ENCODE assay signal across 14 cellular contexts in genomic region chr10:14698487-14699170, GRCh38.
DNase-seq lines count a peak whose midpoint lies in the region; ATAC-seq, FAIRE-seq and TF ChIP-seq lines count a peak whose summit lies in the region.
"Had no signal": no experiment of that assay in that cellular context is flagged by ENCODE, and none has a peak within 500 bp of the region (broad histone marks: within the 10 kb centered on the region; RNA-seq: fewer than 3 reads in every experiment).

No MANE protein-coding gene starts in this region.

- in situ Hi-C loops in K562 (cut with MboI) = no loop called here

- TF ChIP-seq CTCF in K562 (IDR thresholded peaks at IDR 0.05 in 2 of 3, conservative IDR thresholded peaks at IDR 0.05 in 1 of 3; ENCODE audit: insufficient read depth in 2 of 3, low read depth in 1 of 3, low read length in 3 of 3) = no peak
- TF ChIP-seq CTCF in endothelial cell (IDR thresholded peaks at IDR 0.05; ENCODE audit: unreplicated experiment) = no peak

- no peak for TF ChIP-seq POLR2A in K562 (conservative IDR thresholded peaks at IDR 0.05)

- H3K4me1 Mint-ChIP-seq in endothelial cell (ENCODE audit: unreplicated experiment) = peaks cover 23% of the 10 kb centered on the region
- H3K4me1 Mint-ChIP-seq: neural progenitor cell had no signal

- CTCF ChIA-PET in K562 (lab: Yijun Ruan, JAX; ENCODE audit: low intra/inter-chr PET ratio) = no interaction called here

- H3K9me3 Mint-ChIP-seq in endothelial cell (ENCODE audit: unreplicated experiment) = no peaks in the 10 kb centered on the region

- no peak overlapping the region for H3K4ac ChIP-seq in mesenchymal stem cell (ENCODE audit: low read depth in 1 of 2, low read length in 2 of 2)

- TF ChIP-seq RAD21 in K562 (CRISPR knock-in tag; conservative IDR thresholded peaks at IDR 0.05 in 1 of 2, IDR thresholded peaks at IDR 0.05 in 1 of 2) = no peak

- no peak for FAIRE-seq in HTR-8/SVneo (lab: Jason Lieb, UNC)
- no peak for FAIRE-seq in K562 (lab: Jason Lieb, UNC)

- H3K9ac ChIP-seq in K562 (ENCODE audit: insufficient read depth in 1 of 2, low read depth in 2 of 2, low read length in 2 of 2) = no peak overlapping the region
- H3K9ac ChIP-seq in mesenchymal stem cell (ENCODE audit: low read length) = peak overlapping the region; percentile 36
- H3K9ac ChIP-seq: neural progenitor cell had no signal

- H2AFZ ChIP-seq in K562 (ENCODE audit: low read depth, low read length) (no peak overlapping the region), mesenchymal stem cell (ENCODE audit: low read depth, low read length) (no peak overlapping the region)
- H2AFZ ChIP-seq: neural progenitor cell had no signal

- H3K4me1 ChIP-seq in K562 (replicated peaks in 1 of 2; ENCODE audit: control insufficient read depth in 2 of 2, insufficient read depth in 2 of 2, low read length in 2 of 2) (no peaks in the 10 kb centered on the region), mesenchymal stem cell (ENCODE audit: control insufficient read depth, insufficient read depth, low read depth, low read length) (no peaks in the 10 kb centered on the region)
- H3K4me1 ChIP-seq: left lung, neural progenitor cell, Peyer's patch had no signal

- H3K9me1 ChIP-seq in K562 (ENCODE audit: control insufficient read depth, insufficient read depth, low read length) = no peaks in the 10 kb centered on the region

- no peak overlapping the region for H3K4me2 ChIP-seq in K562 (ENCODE audit: insufficient read depth, low read length)
- no peak overlapping the region for H3K4me2 ChIP-seq in mesenchymal stem cell (ENCODE audit: low read length, poor library complexity, severe bottlenecking)
- H3K4me2 ChIP-seq: neural progenitor cell had no signal

- H3K79me1 ChIP-seq in mesenchymal stem cell (replicated peaks; ENCODE audit: low read length, poor library complexity, severe bottlenecking) = no peaks in the 10 kb centered on the region

- TF ChIP-seq EP300 in K562 (IDR thresholded peaks at IDR 0.05; ENCODE audit: low read length) = no peak

- ATAC-seq in K562 (no peak), HG03378 (IDR thresholded peaks at IDR 0.05; ENCODE audit: unreplicated experiment) (no peak)
- ATAC-seq: activated naive CD4-positive, alpha-beta T cell treated with anti-CD3 and anti-CD28 coated beads, Interleukin-2, amount 50 U/mL, for 72 hours; left lung had no signal

- no peak overlapping the region for H3K27ac ChIP-seq in K562 (ENCODE audit: extremely low read depth, low read depth, low read length)
- no peak overlapping the region for H3K27ac ChIP-seq in mesenchymal stem cell (ENCODE audit: low read length, poor library complexity, severe bottlenecking)
- H3K27ac ChIP-seq: left lung, neural progenitor cell, Peyer's patch had no signal

- H3K27me3 ChIP-seq in K562 (ENCODE audit: control insufficient read depth in 2 of 2, insufficient read depth in 2 of 2, low read length in 2 of 2) = peaks cover 6 to 19% of the 10 kb centered on the region in 2 experiments; a peak in 4 of 5 replicates
- H3K27me3 ChIP-seq in mesenchymal stem cell (ENCODE audit: control insufficient read depth in 1 of 2, insufficient read depth in 1 of 2, low read length in 2 of 2) = no peaks in the 10 kb centered on the region
- H3K27me3 ChIP-seq: left lung, neural progenitor cell, Peyer's patch had no signal

- BruUV-seq in K562 (replicated peaks; lab: Mats Ljungman, UMichigan) = no TSS peak

- H3K27me3 Mint-ChIP-seq in endothelial cell (ENCODE audit: unreplicated experiment) = peaks cover 5% of the 10 kb centered on the region

- no peak overlapping the region for H4K8ac ChIP-seq in mesenchymal stem cell (ENCODE audit: low read length)

- H3K9me3 ChIP-seq in K562 (replicated peaks; ENCODE audit: control insufficient read depth, insufficient read depth, low read depth, low read length) = no peaks in the 10 kb centered on the region
- no peaks in the 10 kb centered on the region for H3K9me3 ChIP-seq in mesenchymal stem cell (ENCODE audit: control insufficient read depth, low read length)
- H3K9me3 ChIP-seq: left lung, Peyer's patch had no signal

- no peak overlapping the region for H2AK5ac ChIP-seq in mesenchymal stem cell (ENCODE audit: low read length, severe bottlenecking)

- H2BK12ac ChIP-seq in mesenchymal stem cell (ENCODE audit: low read length in 2 of 2) = no peak overlapping the region

- H3K36me3 Mint-ChIP-seq in endothelial cell (ENCODE audit: low read depth, unreplicated experiment) = no peaks in the 10 kb centered on the region
- H3K36me3 Mint-ChIP-seq: neural progenitor cell had no signal

- no peak overlapping the region for H3K27ac Mint-ChIP-seq in endothelial cell (ENCODE audit: unreplicated experiment)
- H3K27ac Mint-ChIP-seq: activated naive CD4-positive, alpha-beta T cell treated with anti-CD3 and anti-CD28 coated beads, Interleukin-2, amount 50 U/mL, for 72 hours; neural progenitor cell had no signal

- H3K4me3 ChIP-seq in K562 = no peak overlapping the region
- no peak overlapping the region for H3K4me3 ChIP-seq in mesenchymal stem cell (ENCODE audit: insufficient read depth in 1 of 2, low read depth in 1 of 2, low read length in 2 of 2)
- H3K4me3 ChIP-seq: left lung, neural progenitor cell, Peyer's patch, skin epidermis had no signal

- H2BK15ac ChIP-seq in mesenchymal stem cell (ENCODE audit: low read depth, poor library complexity, severe bottlenecking) = no peak overlapping the region

- H3K18ac ChIP-seq in mesenchymal stem cell (ENCODE audit: low read depth in 1 of 2, low read length in 2 of 2) = no peak overlapping the region

- no peak overlapping the region for H3K14ac ChIP-seq in mesenchymal stem cell (ENCODE audit: low read length in 2 of 2)

- WGBS in K562 (ENCODE audit: insufficient coverage, low coverage, missing lambda C conversion rate) = 0% methylated on average over 8 of the region's 8 CpGs
- WGBS in mesenchymal stem cell = 56% methylated on average over 8 of the region's 8 CpGs

- H3K36me3 ChIP-seq in K562 (ENCODE audit: control insufficient read depth, insufficient read depth, low read length) (no peaks in the 10 kb centered on the region), mesenchymal stem cell (ENCODE audit: control insufficient read depth in 1 of 2, insufficient read depth in 2 of 2, low read depth in 1 of 2, low read length in 2 of 2) (no peaks in the 10 kb centered on the region)
- H3K36me3 ChIP-seq: left lung, neural progenitor cell, Peyer's patch had no signal

- H2BK5ac ChIP-seq in mesenchymal stem cell (ENCODE audit: low read depth, low read length, poor library complexity, severe bottlenecking) = no peak overlapping the region

- no peak overlapping the region for H3K4me3 Mint-ChIP-seq in endothelial cell (ENCODE audit: unreplicated experiment)
- H3K4me3 Mint-ChIP-seq: neural progenitor cell had no signal

- no peak overlapping the region for H4K91ac ChIP-seq in mesenchymal stem cell (ENCODE audit: low read length)

- no peak overlapping the region for H3K23ac ChIP-seq in mesenchymal stem cell (ENCODE audit: low read length in 2 of 2)

- intact Hi-C loops in K562 (cut with micrococcal nuclease) = no loop called here

- no peaks in the 10 kb centered on the region for H4K20me1 ChIP-seq in K562 (replicated peaks; ENCODE audit: control insufficient read depth, insufficient read depth, low read length)

- POLR2A ChIA-PET in K562 (lab: Yijun Ruan, JAX) = no interaction called here

- no peaks in the 10 kb centered on the region for H3K79me2 ChIP-seq in K562 (ENCODE audit: control insufficient read depth, insufficient read depth, low read length)

- no peak overlapping the region for H2BK120ac ChIP-seq in mesenchymal stem cell (ENCODE audit: low read depth, low read length)

- DNase-seq in EL (peak; percentile 87), HTR-8/SVneo (ENCODE audit: insufficient read length, low spot score) (peak; percentile 11), K562 (ENCODE audit: extremely low read depth in 1 of 4, low spot score in 3 of 4) (no peak), mesenchymal stem cell (peak; percentile 41), NCI-H1105 treated with DMSO at 0.1 percent for 48 hours (lab: John Stamatoyannopoulos, UW) (no peak), endothelial cell (ENCODE audit: low spot score) (no peak)
- no peak for DNase-seq in activated T-cell treated with anti-CD3 and anti-CD28 coated beads, Interleukin-2, amount 50 U/mL, for 1 hour
- DNase-seq: left lung, NCI-H345, Peyer's patch had no signal

TF ChIP-seq in K562, 482 proteins besides CTCF, POLR2A, EP300 and RAD21 (continues in another document):
- TF ChIP-seq ETV5 (CRISPR knock-in tag; IDR thresholded peaks at IDR 0.05; ENCODE audit: low read depth) = no peak
- peak; percentile 60 for TF ChIP-seq FOSL1 (tag; conservative IDR thresholded peaks at IDR 0.05)
- TF ChIP-seq NR3C1 (CRISPR knock-in tag; IDR thresholded peaks at IDR 0.05) = no peak
- TF ChIP-seq ZNF316 (IDR thresholded peaks at IDR 0.05) = peak; percentile 84
- peak; percentile 53; the same call in 1 of the 2 replicates for TF ChIP-seq BHLHE40 (IDR thresholded peaks at IDR 0.05; ENCODE audit: low read length)
- no peak for TF ChIP-seq CBFB (CRISPR knock-in tag; IDR thresholded peaks at IDR 0.05)
- TF ChIP-seq PBX2 (CRISPR knock-in tag; IDR thresholded peaks at IDR 0.05; ENCODE audit: low read depth) = no peak
- TF ChIP-seq PBX2 (tag; conservative IDR thresholded peaks at IDR 0.05; ENCODE audit: low read depth) = peak; percentile 60
- no peak for TF ChIP-seq ZNF217 (CRISPR knock-in tag; IDR thresholded peaks at IDR 0.05)

Comparison
In these comparisons a context has a peak if more than half of its experiments do, and no peak if none do; other contexts are left out.
1. DNase-seq: peak in EL (single experiment), HTR-8/SVneo (single experiment) and mesenchymal stem cell (single experiment); none in K562 (0 of 4), activated T-cell treated with anti-CD3 and anti-CD28 coated beads, Interleukin-2, amount 50 U/mL, for 1 hour (single experiment), NCI-H1105 treated with DMSO at 0.1 percent for 48 hours (single experiment) and endothelial cell (single experiment).